18 cellular contexts compared by ENCODE assay signal in genomic region chr1:6872573-6873261, GRCh38.
DNase-seq lines count a peak whose midpoint lies in the region; ATAC-seq and TF ChIP-seq lines count a peak whose summit lies in the region.
"Had no signal": no experiment of that assay in that cellular context is flagged by ENCODE, and none has a peak within 500 bp of the region (broad histone marks: within the 10 kb centered on the region; RNA-seq: fewer than 3 reads in every experiment).

No MANE protein-coding gene starts in this region.

- H3F3A ChIP-seq in MM.1S (ENCODE audit: insufficient read depth, low read length), result no peaks in the 10 kb centered on the region

- no peak for TF ChIP-seq CTCF in MM.1S (IDR thresholded peaks at IDR 0.05; ENCODE audit: low read length)
- TF ChIP-seq CTCF in choroid plexus epithelial cell (conservative IDR thresholded peaks at IDR 0.05; ENCODE audit: low read depth, low read length), result no peak
- TF ChIP-seq CTCF in osteoblast (IDR thresholded peaks at IDR 0.05; ENCODE audit: extremely low read depth, low read depth, low read length), result no peak

- H4K20me1 ChIP-seq in MM.1S (ENCODE audit: insufficient read depth, low read length) (no peaks in the 10 kb centered on the region), osteoblast (ENCODE audit: insufficient read depth, low read length) (no peaks in the 10 kb centered on the region)

- H3K79me2 ChIP-seq in MM.1S (ENCODE audit: low read length) (peaks cover 22% of the 10 kb centered on the region), osteoblast (ENCODE audit: insufficient read depth, low read length) (peaks cover 21% of the 10 kb centered on the region)

- H3K9me2 ChIP-seq in MM.1S (replicated peaks; ENCODE audit: insufficient read depth, low read length), result no peaks in the 10 kb centered on the region

- H3K27ac ChIP-seq in MM.1S (ENCODE audit: low read length) (peak overlapping the region; percentile 15; the same call in 1 of the 2 replicates), osteoblast (ENCODE audit: low read depth, low read length) (peak overlapping the region; percentile 60)

- H3K4me3 ChIP-seq in MM.1S (ENCODE audit: low read length), result 0 out of 2 replicates have a peak overlapping the region, but pooled peaks have one; percentile 16
- no peak overlapping the region for H3K4me3 ChIP-seq in choroid plexus epithelial cell (ENCODE audit: low read depth, low read length)
- no peak overlapping the region for H3K4me3 ChIP-seq in osteoblast (ENCODE audit: insufficient read depth, low read length)

- H3K4me2 ChIP-seq in MM.1S (ENCODE audit: low read depth, low read length) (peak overlapping the region; percentile 36), osteoblast (ENCODE audit: insufficient read depth, low read length) (peak overlapping the region; percentile 59)

- no peak overlapping the region for H2AFZ ChIP-seq in MM.1S (ENCODE audit: low read length)
- H2AFZ ChIP-seq in osteoblast (ENCODE audit: low read length), result no peak overlapping the region

- DNase-seq in HCEC 1CT (peak; percentile 16), MM.1S (peak; percentile 40), choroid plexus epithelial cell (ENCODE audit: low read depth) (peak; percentile 62), osteoblast (ENCODE audit: insufficient read length, low spot score, missing footprints) (peak; percentile 13)
- DNase-seq in stimulated activated CD4-positive, alpha-beta T cell treated with anti-CD3 and anti-CD28 coated beads, Interleukin-1b, Interleukin-23, amount 100 ng/mL, for 48 hours, result no peak
- DNase-seq: activated B cell treated with CpG ODN at 0.5 μM for 24 hours; activated naive CD8-positive, alpha-beta T cell treated with anti-CD3 and anti-CD28 coated beads for 36 hours; caudate nucleus; DND-41; glutamatergic neuron; KBM-7; NCI-H1048; NCI-H2081 treated with DMSO at 0.1 percent for 48 hours; SIG-M5; stimulated activated naive CD4-positive, alpha-beta T cell had no signal

- H3K4me1 ChIP-seq in MM.1S (ENCODE audit: low read length) (peaks cover 34% of the 10 kb centered on the region), osteoblast (ENCODE audit: insufficient read depth, low read length) (peaks cover 45% of the 10 kb centered on the region)

- H3K27me3 ChIP-seq in MM.1S (replicated peaks; ENCODE audit: insufficient read depth, low read length) (no peaks in the 10 kb centered on the region), osteoblast (ENCODE audit: insufficient read depth, low read length) (no peaks in the 10 kb centered on the region)

- H3K36me3 ChIP-seq in MM.1S (replicated peaks; ENCODE audit: insufficient read depth, low read length), result no peaks in the 10 kb centered on the region
- H3K36me3 ChIP-seq in osteoblast (ENCODE audit: insufficient read depth, low read length), result peaks cover 9% of the 10 kb centered on the region

- no peaks in the 10 kb centered on the region for H3K9me3 ChIP-seq in MM.1S (replicated peaks; ENCODE audit: insufficient read depth, low read length)
- no peaks in the 10 kb centered on the region for H3K9me3 ChIP-seq in osteoblast (ENCODE audit: low read depth, low read length)

- ATAC-seq in HG02970 (IDR thresholded peaks at IDR 0.05; ENCODE audit: low FRiP score, unreplicated experiment) (no peak), HG03280 (IDR thresholded peaks at IDR 0.05; ENCODE audit: unreplicated experiment) (no peak)
- ATAC-seq: sciatic nerve had no signal

- peak overlapping the region; percentile 14; the same call in 1 of the 2 replicates for H3K9ac ChIP-seq in MM.1S (ENCODE audit: low read length)
